In the genomic region with DNA sequence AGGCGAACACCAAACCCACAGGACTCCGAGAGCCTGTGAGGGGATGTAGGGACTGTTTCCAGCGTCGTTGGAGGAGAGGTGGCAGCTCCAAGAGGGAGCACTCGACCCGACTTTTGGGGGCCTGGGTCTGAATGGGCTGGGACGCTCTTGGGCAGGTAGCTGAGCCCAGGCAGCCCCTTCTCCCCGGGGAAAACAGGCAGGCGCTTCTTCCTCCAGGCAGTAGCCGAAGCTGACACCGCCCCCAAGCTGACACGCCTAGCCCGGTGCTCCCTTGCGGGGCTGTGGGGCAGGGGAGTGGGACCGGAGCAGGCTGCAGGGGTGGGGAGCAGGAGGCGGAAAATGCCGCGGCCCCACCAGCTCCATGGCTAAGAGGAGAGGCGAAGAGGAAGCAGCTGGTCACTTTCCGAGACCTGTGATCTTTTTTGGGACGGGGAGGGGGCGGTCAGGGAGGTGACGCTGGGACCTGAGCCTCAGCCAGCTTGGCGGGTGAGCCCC, we compare ENCODE assay signal across 25 cellular contexts. TPM values are rescaled to one million over a fixed set of nuclear protein-coding genes. Genes with fewer than 3 reads are reported as not detected.
DNase-seq lines count a peak whose midpoint lies in the region; ATAC-seq, FAIRE-seq and TF ChIP-seq lines count a peak whose summit lies in the region.
"Had no signal": no experiment of that assay in that cellular context is flagged by ENCODE, and none has a peak within 500 bp of the region (broad histone marks: within the 10 kb centered on the region; RNA-seq: fewer than 3 reads in every experiment).

No MANE protein-coding gene starts in this region.

- no peak for TF ChIP-seq POLR2A in GM12891 (IDR thresholded peaks at IDR 0.05; ENCODE audit: low read depth, low read length)

- ATAC-seq in GM19324 (IDR thresholded peaks at IDR 0.05; ENCODE audit: low FRiP score, unreplicated experiment), result no peak
- ATAC-seq: heart left ventricle had no signal

- H3K27ac ChIP-seq in coronary artery, result no peak overlapping the region
- H3K27ac ChIP-seq: C4-2B, cardiac muscle cell, dorsolateral prefrontal cortex, epithelial cell of prostate, heart left ventricle, left ventricle myocardium inferior had no signal

- peak; percentile 17 to 21 for DNase-seq in activated T-cell treated with anti-CD3 and anti-CD28 coated beads, Interleukin-2, amount 50 U/mL, for 48 hours
- DNase-seq in activated T-cell treated with anti-CD3 and anti-CD28 coated beads for 4 hours, result no peak
- peak; percentile 20 for DNase-seq in GM12891 (ENCODE audit: insufficient read length, low spot score)
- DNase-seq in coronary artery (ENCODE audit: low spot score), result peak; percentile 53
- peak; percentile 78 for DNase-seq in posterior vena cava (ENCODE audit: low spot score)
- no peak for DNase-seq in ecto neural progenitor cell (ENCODE audit: low spot score)
- DNase-seq in NCI-H2107 (lab: John Stamatoyannopoulos, UW), result no peak
- DNase-seq: ACHN, anterior cingulate cortex, KBM-7, midbrain, NCI-H146, NCI-H2171, NCI-H526 treated with DMSO at 0.1 percent for 48 hours had no signal

- intact Hi-C loops in posterior vena cava (cut with DNase I), result no loop called here

- peak overlapping the region; percentile 55 for H3K4me3 ChIP-seq in coronary artery
- H3K4me3 ChIP-seq: cardiac muscle cell, dorsolateral prefrontal cortex, heart left ventricle, left ventricle myocardium inferior had no signal

- no peak for TF ChIP-seq CTCF in coronary artery (IDR thresholded peaks at IDR 0.05)

- FAIRE-seq in GM12891 (lab: Jason Lieb, UNC), result no peak
- FAIRE-seq: D721Med, G401.6 had no signal

TF ChIP-seq in GM12891, 5 proteins besides CTCF, POLR2A, EP300 and RAD21:
- TF ChIP-seq PAX5 (IDR thresholded peaks at IDR 0.05; ENCODE audit: insufficient read depth, low read length, severe bottlenecking), result no peak
- no peak for TF ChIP-seq SPI1 (IDR thresholded peaks at IDR 0.05; ENCODE audit: low read depth, low read length)
- no peak for TF ChIP-seq POU2F2 (IDR thresholded peaks at IDR 0.05; ENCODE audit: low read depth, low read length)
- TF ChIP-seq TAF1 (IDR thresholded peaks at IDR 0.05; ENCODE audit: low read depth, low read length), result no peak
- TF ChIP-seq POLR2AphosphoS5 (IDR thresholded peaks at IDR 0.05; ENCODE audit: low read depth, low read length), result no peak

RNA-seq across cellular contexts. Expression of a gene that starts 4.2 kb away (rescaled TPM):
- polyA plus RNA-seq in GM12891 (2012; ENCODE audit: low read depth, missing spikeins), result not detected
- total RNA-seq in posterior vena cava, result not detected
- total RNA-seq: activated CD8-positive, alpha-beta memory T cell treated with anti-CD3 and anti-CD28 coated beads for 36 hours; cardiac muscle cell; dorsolateral prefrontal cortex; heart left ventricle; left ventricle myocardium inferior; temporal lobe had no signal
- polyA plus RNA-seq: cardiac muscle cell, heart left ventricle had no signal

RNA-seq across cellular contexts. Expression of a gene that starts 55.1 kb away (rescaled TPM):
- 6.8 TPM for polyA plus RNA-seq in GM12891 (2012; ENCODE audit: low read depth, missing spikeins)
- 10 to 100 TPM; 14.3 to 14.7 TPM for total RNA-seq in posterior vena cava

Comparison
In these comparisons a context has a peak if more than half of its experiments do, and no peak if none do; other contexts are left out.
1. DNase-seq: peak in activated T-cell treated with anti-CD3 and anti-CD28 coated beads, Interleukin-2, amount 50 U/mL, for 48 hours (2 of 2), GM12891 (single experiment), coronary artery (single experiment) and posterior vena cava (single experiment); none in activated T-cell treated with anti-CD3 and anti-CD28 coated beads for 4 hours (single experiment), ecto neural progenitor cell (single experiment) and NCI-H2107 (single experiment).